ENCODE assay signal across 39 cellular contexts in the genomic region with DNA sequence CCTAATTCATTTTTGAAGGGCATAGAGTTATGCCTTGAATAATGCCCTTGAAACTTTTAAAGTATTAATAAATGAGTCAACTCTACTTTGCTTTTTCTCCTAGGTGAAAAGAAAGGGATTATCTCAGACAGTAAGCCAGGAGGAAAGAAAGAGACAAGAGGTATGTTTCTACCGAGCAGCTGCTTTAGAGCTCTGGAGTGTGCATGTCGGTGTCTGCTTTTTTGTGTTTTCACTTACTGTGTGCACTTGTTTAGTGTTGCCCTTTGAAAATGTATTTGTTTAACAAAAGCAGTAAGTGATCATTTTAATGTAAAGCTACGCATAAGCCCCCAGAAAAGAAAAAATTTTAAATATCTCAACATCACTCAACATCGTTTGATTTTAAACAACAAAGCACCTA. TPM values are rescaled to one million over a fixed set of nuclear protein-coding genes. Genes with fewer than 3 reads are reported as not detected.
"Had no signal": no experiment of that assay in that cellular context is flagged by ENCODE, and none has a peak within 500 bp of the region (broad histone marks: within the 10 kb centered on the region; RNA-seq: fewer than 3 reads in every experiment).

No MANE protein-coding gene starts in this region.

- H3K4me1 Mint-ChIP-seq: activated naive CD4-positive, alpha-beta T cell treated with anti-CD3 and anti-CD28 coated beads, Interleukin-2, amount 10 ng/mL, durations not matched to agents 7 days and 5 days; activated naive CD4-positive, alpha-beta T cell treated with anti-CD3 and anti-CD28 coated beads, Interleukin-2, amount 50 U/mL, for 24 hours; activated naive CD8-positive, alpha-beta T cell treated with anti-CD3 and anti-CD28 coated beads for 36 hours; activated naive CD8-positive, alpha-beta T cell treated with anti-CD3 and anti-CD28 coated beads, Interleukin-2, amount 10 ng/mL, durations not matched to agents 7 days and 5 days; activated naive CD8-positive, alpha-beta T cell treated with anti-CD3 and anti-CD28 coated beads, Interleukin-2, amount 50 U/mL, for 24 hours; activated T-helper 17 cell treated with anti-CD3 and anti-CD28 coated beads, Interleukin-2, amount 50 U/mL, for 72 hours; central memory CD8-positive, alpha-beta T cell had no signal

- H3K27me3 ChIP-seq: adrenal gland, ascending aorta, body of pancreas, brain microvascular endothelial cell, breast epithelium, cardiac muscle cell had no signal

- H3K9me3 ChIP-seq: adrenal gland, ascending aorta, body of pancreas, breast epithelium had no signal

- DNase-seq: activated effector memory CD4-positive, alpha-beta T cell treated with anti-CD3 and anti-CD28 coated beads, Interleukin-2, amount 50 U/mL, for 16 hours; activated effector memory CD4-positive, alpha-beta T cell treated with Interleukin-2 at 50 U/mL for 16 hours; activated gamma-delta T cell; activated gamma-delta T cell treated with Interleukin-2 at 50 U/mL for 16 hours; activated naive CD4-positive, alpha-beta T cell; activated naive CD4-positive, alpha-beta T cell treated with anti-CD3 and anti-CD28 coated beads for 36 hours; activated naive CD4-positive, alpha-beta T cell treated with anti-CD3 and anti-CD28 coated beads, Interleukin-2, amount 10 ng/mL, durations not matched to agents 7 days and 5 days; activated naive CD4-positive, alpha-beta T cell treated with anti-CD3 and anti-CD28 coated beads, Interleukin-2, amount 50 U/mL, for 16 hours; activated naive CD4-positive, alpha-beta T cell treated with Interleukin-2 at 50 U/mL for 16 hours; activated naive CD8-positive, alpha-beta T cell treated with anti-CD3 and anti-CD28 coated beads for 36 hours; activated naive CD8-positive, alpha-beta T cell treated with anti-CD3 and anti-CD28 coated beads, Interleukin-2, amount 10 ng/mL, durations not matched to agents 7 days and 5 days; activated naive CD8-positive, alpha-beta T cell treated with anti-CD3 and anti-CD28 coated beads, Interleukin-2, amount 50 U/mL, for 24 hours; activated T-cell treated with anti-CD3 and anti-CD28 coated beads, Interleukin-2, amount 50 U/mL, for 4 hours; activated T-cell treated with anti-CD3 and anti-CD28 coated beads, Interleukin-2, amount 50 U/mL, for 48 hours; activated T-cell treated with anti-CD3 and anti-CD28 coated beads, Interleukin-2, amount 50 U/mL, for 72 hours; adrenal gland; amniotic stem cell; amygdala; anterior cingulate cortex; aorta; body of pancreas; brain microvascular endothelial cell; caudate nucleus; central memory CD4-positive, alpha-beta T cell; cerebellar nuclear complex had no signal

- H3K36me3 Mint-ChIP-seq: activated naive CD4-positive, alpha-beta T cell treated with anti-CD3 and anti-CD28 coated beads, Interleukin-2, amount 10 ng/mL, durations not matched to agents 7 days and 5 days; activated naive CD4-positive, alpha-beta T cell treated with anti-CD3 and anti-CD28 coated beads, Interleukin-2, amount 50 U/mL, for 24 hours; activated naive CD4-positive, alpha-beta T cell treated with anti-CD3 and anti-CD28 coated beads, Interleukin-2, amount 50 U/mL, for 72 hours; activated naive CD8-positive, alpha-beta T cell; activated naive CD8-positive, alpha-beta T cell treated with anti-CD3 and anti-CD28 coated beads for 36 hours; activated naive CD8-positive, alpha-beta T cell treated with anti-CD3 and anti-CD28 coated beads, Interleukin-2, amount 10 ng/mL, durations not matched to agents 7 days and 5 days had no signal

- H3K4me3 ChIP-seq: adrenal gland, ascending aorta, body of pancreas, breast epithelium, cardiac muscle cell had no signal

- H3K9me3 Mint-ChIP-seq: activated naive CD4-positive, alpha-beta T cell treated with anti-CD3 and anti-CD28 coated beads for 36 hours; activated naive CD4-positive, alpha-beta T cell treated with anti-CD3 and anti-CD28 coated beads, Interleukin-2, amount 10 ng/mL, durations not matched to agents 7 days and 5 days; activated naive CD4-positive, alpha-beta T cell treated with anti-CD3 and anti-CD28 coated beads, Interleukin-2, amount 50 U/mL, for 24 hours; activated naive CD4-positive, alpha-beta T cell treated with anti-CD3 and anti-CD28 coated beads, Interleukin-2, amount 50 U/mL, for 72 hours; activated naive CD8-positive, alpha-beta T cell treated with anti-CD3 and anti-CD28 coated beads for 36 hours; activated naive CD8-positive, alpha-beta T cell treated with anti-CD3 and anti-CD28 coated beads, Interleukin-2, amount 10 ng/mL, durations not matched to agents 7 days and 5 days; activated naive CD8-positive, alpha-beta T cell treated with anti-CD3 and anti-CD28 coated beads, Interleukin-2, amount 50 U/mL, for 24 hours; activated T-cell treated with anti-CD3 and anti-CD28 coated beads, Interleukin-2, amount 50 U/mL, for 4 hours; activated T-cell treated with anti-CD3 and anti-CD28 coated beads, Interleukin-2, amount 50 U/mL, for 72 hours; activated T-helper 1 cell treated with anti-CD3 and anti-CD28 coated beads, Interleukin-12 subunit alpha, Interleukin-12 subunit beta, Interleukin-2, Interleukin-4 antibody, amounts not matched to agents 30 ng/mL and 10 ng/mL and 1 ng/mL, durations not matched to agents 14 hours and 24 hours and 36 hours; activated T-helper 17 cell treated with anti-CD3 and anti-CD28 coated beads, Interleukin-2, amount 50 U/mL, for 72 hours; activated T-helper 2 cell treated with anti-CD3 and anti-CD28 coated beads, Interferon-gamma antibody, Interleukin-2, Interleukin-4, amounts not matched to agents 10 μg/mL and 5 μg/mL and 100 μg/mL, durations not matched to agents 14 hours and 24 hours and 36 hours; brain; central memory CD8-positive, alpha-beta T cell had no signal

- H3K27me3 Mint-ChIP-seq: activated naive CD4-positive, alpha-beta T cell treated with anti-CD3 and anti-CD28 coated beads, Interleukin-2, amount 10 ng/mL, durations not matched to agents 7 days and 5 days; activated naive CD8-positive, alpha-beta T cell treated with anti-CD3 and anti-CD28 coated beads, Interleukin-2, amount 50 U/mL, for 24 hours; brain had no signal

- H3K4me3 Mint-ChIP-seq: activated naive CD4-positive, alpha-beta T cell treated with anti-CD3 and anti-CD28 coated beads for 36 hours; activated naive CD4-positive, alpha-beta T cell treated with anti-CD3 and anti-CD28 coated beads, Interleukin-2, amount 10 ng/mL, durations not matched to agents 7 days and 5 days; activated naive CD4-positive, alpha-beta T cell treated with anti-CD3 and anti-CD28 coated beads, Interleukin-2, amount 50 U/mL, for 24 hours; activated naive CD8-positive, alpha-beta T cell; activated naive CD8-positive, alpha-beta T cell treated with anti-CD3 and anti-CD28 coated beads for 36 hours; activated naive CD8-positive, alpha-beta T cell treated with anti-CD3 and anti-CD28 coated beads, Interleukin-2, amount 10 ng/mL, durations not matched to agents 7 days and 5 days; activated naive CD8-positive, alpha-beta T cell treated with anti-CD3 and anti-CD28 coated beads, Interleukin-2, amount 50 U/mL, for 24 hours; activated T-cell treated with anti-CD3 and anti-CD28 coated beads, Interleukin-2, amount 50 U/mL, for 4 hours; activated T-cell treated with anti-CD3 and anti-CD28 coated beads, Interleukin-2, amount 50 U/mL, for 72 hours; activated T-helper 1 cell treated with anti-CD3 and anti-CD28 coated beads, Interleukin-12 subunit alpha, Interleukin-12 subunit beta, Interleukin-2, Interleukin-4 antibody, amounts not matched to agents 30 ng/mL and 10 ng/mL and 1 ng/mL, durations not matched to agents 14 hours and 24 hours and 36 hours; activated T-helper 17 cell treated with anti-CD3 and anti-CD28 coated beads, Interleukin-2, amount 50 U/mL, for 72 hours; brain; central memory CD8-positive, alpha-beta T cell had no signal

- FAIRE-seq: astrocyte, bronchial epithelial cell, colon had no signal

- H3K27ac Mint-ChIP-seq: activated naive CD4-positive, alpha-beta T cell treated with anti-CD3 and anti-CD28 coated beads for 36 hours; activated naive CD4-positive, alpha-beta T cell treated with anti-CD3 and anti-CD28 coated beads, Interleukin-2, amount 10 ng/mL, durations not matched to agents 7 days and 5 days; activated naive CD4-positive, alpha-beta T cell treated with anti-CD3 and anti-CD28 coated beads, Interleukin-2, amount 50 U/mL, for 24 hours; activated naive CD4-positive, alpha-beta T cell treated with anti-CD3 and anti-CD28 coated beads, Interleukin-2, amount 50 U/mL, for 72 hours; activated naive CD8-positive, alpha-beta T cell; activated naive CD8-positive, alpha-beta T cell treated with anti-CD3 and anti-CD28 coated beads for 36 hours; activated naive CD8-positive, alpha-beta T cell treated with anti-CD3 and anti-CD28 coated beads, Interleukin-2, amount 10 ng/mL, durations not matched to agents 7 days and 5 days; activated naive CD8-positive, alpha-beta T cell treated with anti-CD3 and anti-CD28 coated beads, Interleukin-2, amount 50 U/mL, for 24 hours; activated T-cell treated with anti-CD3 and anti-CD28 coated beads, Interleukin-2, amount 50 U/mL, for 72 hours; activated T-helper 1 cell treated with anti-CD3 and anti-CD28 coated beads, Interleukin-12 subunit alpha, Interleukin-12 subunit beta, Interleukin-2, Interleukin-4 antibody, amounts not matched to agents 30 ng/mL and 10 ng/mL and 1 ng/mL, durations not matched to agents 14 hours and 24 hours and 36 hours; activated T-helper 17 cell treated with anti-CD3 and anti-CD28 coated beads, Interleukin-2, amount 50 U/mL, for 72 hours; activated T-helper 2 cell treated with anti-CD3 and anti-CD28 coated beads, Interferon-gamma antibody, Interleukin-2, Interleukin-4, amounts not matched to agents 10 μg/mL and 5 μg/mL and 100 μg/mL, durations not matched to agents 14 hours and 24 hours and 36 hours had no signal

- H3K27ac ChIP-seq: adrenal gland, ascending aorta, body of pancreas, brain microvascular endothelial cell, breast epithelium, cardiac muscle cell had no signal

- H3K36me3 ChIP-seq: adrenal gland, brain microvascular endothelial cell, breast epithelium, cardiac muscle cell had no signal

- H3K4me1 ChIP-seq: adrenal gland, ascending aorta, body of pancreas, breast epithelium had no signal

RNA-seq across cellular contexts. Expression of gene ARHGEF26, which starts 28.1 kb away (rescaled TPM):
- total RNA-seq: activated naive CD8-positive, alpha-beta T cell treated with anti-CD3 and anti-CD28 coated beads, Interleukin-2, amount 10 ng/mL, durations not matched to agents 7 days and 5 days; activated T-helper 1 cell treated with anti-CD3 and anti-CD28 coated beads, Interleukin-12 subunit alpha, Interleukin-12 subunit beta, Interleukin-2, Interleukin-4 antibody, amounts not matched to agents 30 ng/mL and 10 ng/mL and 1 ng/mL, durations not matched to agents 14 hours and 24 hours and 36 hours had no signal
